In genomic region chr17:40518401-40519088, GRCh38 we compare ENCODE assay signal across 11 cellular contexts. TPM values are rescaled to one million over a fixed set of nuclear protein-coding genes. Genes with fewer than 3 reads are reported as not detected.
A peak's percentile ranks its signal among the peaks of the same experiment; 100 is the strongest.
DNase-seq lines count a peak whose midpoint lies in the region; ATAC-seq and TF ChIP-seq lines count a peak whose summit lies in the region.
"Had no signal": no experiment of that assay in that cellular context is flagged by ENCODE, and none has a peak within 500 bp of the region (broad histone marks: within the 10 kb centered on the region; RNA-seq: fewer than 3 reads in every experiment).

No MANE protein-coding gene starts in this region.

- intact Hi-C loops in HCT116 (cut with micrococcal nuclease): no loop called here

- no peak for TF ChIP-seq CTCF in HCT116 (IDR thresholded peaks at IDR 0.05 in 2 of 3, conservative IDR thresholded peaks at IDR 0.05 in 1 of 3; ENCODE audit: borderline replicate concordance in 1 of 3, insufficient read depth in 1 of 3, low read depth in 2 of 3, low read length in 2 of 3)

- no peaks in the 10 kb centered on the region for H4K20me1 ChIP-seq in HCT116 (ENCODE audit: insufficient read depth)

- H3K4me1 Mint-ChIP-seq in activated CD4-positive, alpha-beta memory T cell treated with anti-CD3 and anti-CD28 coated beads, Interleukin-2, amount 10 ng/mL, durations not matched to agents 7 days and 5 days: peaks cover 93% of the 10 kb centered on the region
- H3K4me1 Mint-ChIP-seq in immature natural killer cell: peaks cover 72 to 84% of the 10 kb centered on the region in 2 donors

- POLR2A ChIA-PET in HCT116 (lab: Charles Lee): interaction anchor here (1.3 kb wide), 1 partner anchor 9 kb away, joined by 6 read pairs; no protein-coding TSS in a partner anchor
- POLR2A ChIA-PET in activated CD4-positive, alpha-beta memory T cell treated with anti-CD3 and anti-CD28 coated beads, Interleukin-2, amount 10 ng/mL, durations not matched to agents 7 days and 5 days (lab: Charles Lee): interaction anchor here (0.7 to 6.9 kb wide), 10 partner anchors 13 to 102 kb away, joined by 3 to 118 read pairs (median 17); partner anchors contain the start of gene TOP2A

- RAD21 ChIA-PET in HCT116 (lab: Charles Lee; ENCODE audit: low non-redundant PET in 1 of 2, low total read pairs in 2 of 2, uncharacterized antibody in 2 of 2, unreplicated experiment in 2 of 2): interaction anchor here in 1 of 2 experiments (0.6 kb wide), 1 partner anchor 1267 kb away, joined by 3 read pairs; no protein-coding TSS in a partner anchor

- H3K79me2 ChIP-seq in HCT116 (ENCODE audit: insufficient read depth, low read length): no peaks in the 10 kb centered on the region

- H3K4me3 ChIP-seq in HCT116 (replicated peaks in 1 of 2; ENCODE audit: low read depth in 1 of 2, low read length in 2 of 2): peak overlapping the region; percentile 8 to 40; a peak in 3 of 4 replicates

- peaks cover 70% of the 10 kb centered on the region for H3K36me3 Mint-ChIP-seq in activated CD4-positive, alpha-beta memory T cell treated with anti-CD3 and anti-CD28 coated beads, Interleukin-2, amount 10 ng/mL, durations not matched to agents 7 days and 5 days (ENCODE audit: low read depth)
- H3K36me3 Mint-ChIP-seq in immature natural killer cell: peaks cover 16 to 33% (median 16%) of the 10 kb centered on the region in 3 donors

- no peak for TF ChIP-seq RAD21 in HCT116 (IDR thresholded peaks at IDR 0.05; ENCODE audit: low read depth)

- peaks cover 14% of the 10 kb centered on the region for H3K9me3 Mint-ChIP-seq in activated CD4-positive, alpha-beta memory T cell treated with anti-CD3 and anti-CD28 coated beads, Interleukin-2, amount 10 ng/mL, durations not matched to agents 7 days and 5 days
- no peaks in the 10 kb centered on the region for H3K9me3 Mint-ChIP-seq in immature natural killer cell

- H3K9ac ChIP-seq in HCT116 (ENCODE audit: low read length): peak overlapping the region; percentile 61

- DNase-seq in 8988T: peak; percentile 92
- peak; percentile 71 for DNase-seq in HCT116 (ENCODE audit: low read depth, low spot score)
- no peak for DNase-seq in activated CD4-positive, alpha-beta memory T cell treated with anti-CD3 and anti-CD28 coated beads, Interleukin-2, amount 10 ng/mL, durations not matched to agents 7 days and 5 days
- no peak for DNase-seq in immature natural killer cell
- no peak for DNase-seq in NCI-H446 (lab: John Stamatoyannopoulos, UW)
- DNase-seq in NCI-H345 (lab: John Stamatoyannopoulos, UW): no peak
- DNase-seq: activated CD8-positive, alpha-beta memory T cell treated with anti-CD3 and anti-CD28 coated beads for 24 hours; stimulated activated CD4-positive, alpha-beta T cell treated with anti-CD3 and anti-CD28 coated beads, Interleukin-12 subunit alpha, Interleukin-12 subunit beta, amount 100 ng/mL, for 4 hours had no signal

- peak overlapping the region; percentile 84 for H3K4me2 ChIP-seq in HCT116 (ENCODE audit: low read length)

- H3K9me3 ChIP-seq in HCT116 (ENCODE audit: control insufficient read depth in 1 of 2, insufficient read depth in 1 of 2, low read depth in 1 of 2, low read length in 2 of 2): no peaks in the 10 kb centered on the region

- peak overlapping the region; percentile 79 for H3K27ac Mint-ChIP-seq in activated CD4-positive, alpha-beta memory T cell treated with anti-CD3 and anti-CD28 coated beads, Interleukin-2, amount 10 ng/mL, durations not matched to agents 7 days and 5 days
- H3K27ac Mint-ChIP-seq in immature natural killer cell: peak overlapping the region in 4 of 6 donors; percentile 71 to 90 (median 82)

- no peaks in the 10 kb centered on the region for H3K36me3 ChIP-seq in HCT116 (ENCODE audit: control insufficient read depth in 1 of 2, insufficient read depth in 2 of 2, low read length in 2 of 2)

- ATAC-seq in HCT116 (peak; percentile 77), GM18867 (IDR thresholded peaks at IDR 0.05; ENCODE audit: unreplicated experiment) (no peak), GM19023 (IDR thresholded peaks at IDR 0.05; ENCODE audit: unreplicated experiment) (no peak)

- CTCF ChIA-PET in HCT116 (lab: Charles Lee): no interaction called here
- CTCF ChIA-PET in activated CD4-positive, alpha-beta memory T cell treated with anti-CD3 and anti-CD28 coated beads, Interleukin-2, amount 10 ng/mL, durations not matched to agents 7 days and 5 days (lab: Charles Lee): interaction anchor here (1.6 to 3.0 kb wide), 6 partner anchors 13 to 42 kb away, joined by 3 to 59 read pairs (median 18); no protein-coding TSS in a partner anchor

- no peaks in the 10 kb centered on the region for H3K27me3 ChIP-seq in HCT116 (ENCODE audit: insufficient read depth, low read length)

- no peak overlapping the region for H2AFZ ChIP-seq in HCT116 (ENCODE audit: low read depth, low read length, poor library complexity, severe bottlenecking)

- H3K27ac ChIP-seq in HCT116 (ENCODE audit: low read depth, low read length): peak overlapping the region; percentile 83

- H3K4me3 Mint-ChIP-seq in activated CD4-positive, alpha-beta memory T cell treated with anti-CD3 and anti-CD28 coated beads, Interleukin-2, amount 10 ng/mL, durations not matched to agents 7 days and 5 days: peak overlapping the region; percentile 80
- H3K4me3 Mint-ChIP-seq in immature natural killer cell: peak overlapping the region; percentile 67 to 89 (median 79)

- no peaks in the 10 kb centered on the region for H3K9me2 ChIP-seq in HCT116 (ENCODE audit: insufficient read depth)

- no peak for TF ChIP-seq POLR2A in HCT116 (IDR thresholded peaks at IDR 0.05; ENCODE audit: borderline replicate concordance, extremely low read depth, insufficient read depth, insufficient read length)

- BruUV-seq in HCT116 (replicated peaks; lab: Mats Ljungman, UMichigan): TSS peak; percentile 70

- peaks cover 73 to 96% of the 10 kb centered on the region in 2 experiments for H3K4me1 ChIP-seq in HCT116 (ENCODE audit: control insufficient read depth in 1 of 2, insufficient read depth in 2 of 2, low read length in 2 of 2)

- H3K27me3 Mint-ChIP-seq in activated CD4-positive, alpha-beta memory T cell treated with anti-CD3 and anti-CD28 coated beads, Interleukin-2, amount 10 ng/mL, durations not matched to agents 7 days and 5 days: peaks cover 2% of the 10 kb centered on the region
- H3K27me3 Mint-ChIP-seq in immature natural killer cell (ENCODE audit: low read depth in 3 of 3): peaks cover 8 to 18% (median 12%) of the 10 kb centered on the region in 3 donors

TF ChIP-seq in HCT116, 20 proteins besides CTCF, POLR2A, EP300 and RAD21 (continues in another document):
- TF ChIP-seq SP1 (IDR thresholded peaks at IDR 0.05; ENCODE audit: low read depth) (peak; percentile 87), ZNF274 (IDR thresholded peaks at IDR 0.05; ENCODE audit: low read depth, low read length) (no peak), EZH2 (IDR thresholded peaks at IDR 0.05) (no peak), SRF (IDR thresholded peaks at IDR 0.05; ENCODE audit: low read depth) (no peak), SIN3A (IDR thresholded peaks at IDR 0.05; ENCODE audit: low read depth) (no peak), REST (IDR thresholded peaks at IDR 0.05; ENCODE audit: low read depth) (no peak), TCF7L2 (IDR thresholded peaks at IDR 0.05; ENCODE audit: borderline replicate concordance, extremely low read depth, insufficient read depth, insufficient read length) (peak; percentile 28), MAX (IDR thresholded peaks at IDR 0.05) (peak; percentile 56), ATF3 (IDR thresholded peaks at IDR 0.05) (no peak), POLR2AphosphoS5 (IDR thresholded peaks at IDR 0.05; ENCODE audit: low read depth, low read length) (peak; percentile 41), JUND (IDR thresholded peaks at IDR 0.05) (peak; percentile 87)

RNA-seq across cellular contexts. Expression of gene TNS4, which starts 17.1 kb away (rescaled TPM):
- total RNA-seq in HCT116 (2021; ENCODE audit: unreplicated experiment): 36.6 TPM
- polyA plus RNA-seq in HCT116 (2012): 7.4 and 9.3 TPM in 2 replicates
- 10 to 100 TPM in 1 of 2 experiments, 1 to 10 TPM in 1; 9.5 to 12.7 TPM for total RNA-seq in activated CD4-positive, alpha-beta memory T cell treated with anti-CD3 and anti-CD28 coated beads, Interleukin-2, amount 10 ng/mL, durations not matched to agents 7 days and 5 days
- polyA plus RNA-seq in immature natural killer cell: under 1 TPM in 1 of 3 donors, not detected in 2; 0.12 TPM
- polyA plus RNA-seq: liver had no signal

RNA-seq across cellular contexts. Expression of gene CCR7, which starts 46.7 kb away (rescaled TPM):
- total RNA-seq in HCT116 (2021; ENCODE audit: unreplicated experiment): 0.69 TPM
- 0.15 TPM in 1 of 2 replicates, not detected in the other for polyA plus RNA-seq in HCT116 (2012)
- 10 to 100 TPM; 43.3 to 44.6 TPM for total RNA-seq in activated CD4-positive, alpha-beta memory T cell treated with anti-CD3 and anti-CD28 coated beads, Interleukin-2, amount 10 ng/mL, durations not matched to agents 7 days and 5 days
- polyA plus RNA-seq in immature natural killer cell: 10 to 100 TPM; 29.6 to 50.9 (median 43.2) TPM

Comparison
In these comparisons a context has a peak if more than half of its experiments do, and no peak if none do; other contexts are left out.
1. DNase-seq: peak in 8988T (single experiment) and HCT116 (single experiment); none in activated CD4-positive, alpha-beta memory T cell treated with anti-CD3 and anti-CD28 coated beads, Interleukin-2, amount 10 ng/mL, durations not matched to agents 7 days and 5 days (single experiment), immature natural killer cell (0 of 3), NCI-H446 (0 of 2) and NCI-H345 (single experiment).
2. RNA of gene CCR7, which starts 46.7 kb away (total RNA-seq): 43.3 to 44.6 TPM in activated CD4-positive, alpha-beta memory T cell treated with anti-CD3 and anti-CD28 coated beads, Interleukin-2, amount 10 ng/mL, durations not matched to agents 7 days and 5 days; 0.69 TPM in HCT116 (single experiment); every median in the first group is over 10 times any median in the second.